In the genomic region with DNA sequence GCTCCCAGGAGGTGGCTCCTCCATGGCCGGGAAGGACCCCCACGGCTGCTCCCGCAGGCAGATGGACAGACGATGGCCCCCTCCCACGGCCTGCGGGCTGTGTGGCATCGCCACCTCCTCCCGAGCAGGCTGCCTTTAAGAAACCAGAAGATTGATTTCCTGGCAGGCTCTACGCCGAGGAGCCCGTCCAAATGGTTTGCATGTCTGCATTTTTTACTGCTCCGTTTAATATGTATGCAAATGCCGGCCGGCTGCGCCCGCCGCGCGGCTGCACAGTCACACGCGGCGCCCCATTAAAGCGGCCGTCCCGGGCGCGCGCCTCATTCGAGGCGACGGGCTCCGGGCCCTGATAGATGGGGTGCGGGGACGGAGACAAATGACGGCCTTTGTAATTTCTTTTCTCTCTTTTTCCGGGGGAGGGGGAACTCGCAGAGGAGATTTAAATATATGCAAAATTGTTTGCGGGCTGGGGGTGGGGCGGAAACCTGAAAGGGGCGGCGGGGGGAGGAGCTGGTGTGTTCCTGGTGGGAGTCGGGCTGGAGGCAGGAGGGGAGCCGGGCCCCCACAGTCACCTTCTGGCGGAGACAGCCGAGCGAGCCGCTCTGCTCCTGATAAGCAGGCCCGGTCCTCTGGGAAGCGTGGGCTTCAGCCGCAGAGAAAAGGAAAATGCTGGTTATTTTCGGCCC, we compare ENCODE assay signal across 8 cellular contexts.
DNase-seq lines count a peak whose midpoint lies in the region; ATAC-seq, FAIRE-seq and TF ChIP-seq lines count a peak whose summit lies in the region.

No MANE protein-coding gene starts in this region.

- no peaks in the 10 kb centered on the region for H3K9me3 ChIP-seq in MM.1S (replicated peaks; ENCODE audit: insufficient read depth, low read length)

- H3K4me2 ChIP-seq in MM.1S (ENCODE audit: low read depth, low read length) = peak overlapping the region; percentile 76

- H3K27me3 ChIP-seq in ACC112 (ENCODE audit: insufficient read depth, low read length) = no peaks in the 10 kb centered on the region
- peaks cover 20% of the 10 kb centered on the region for H3K27me3 ChIP-seq in MM.1S (replicated peaks; ENCODE audit: insufficient read depth, low read length)

- H3K9ac ChIP-seq in MM.1S (ENCODE audit: low read length) = no peak overlapping the region

- H3K4me1 ChIP-seq in ACC112 (ENCODE audit: control insufficient read depth, insufficient read depth, low read length, unreplicated experiment) (peaks cover 31% of the 10 kb centered on the region), MM.1S (ENCODE audit: low read length) (0 out of 2 replicates have a peak, but pooled peaks cover 4% of the 10 kb centered on the region)

- H3K27ac ChIP-seq in ACC112 (ENCODE audit: low read depth, low read length) = no peak overlapping the region
- H3K27ac ChIP-seq in MM.1S (ENCODE audit: low read length) = no peak overlapping the region

- FAIRE-seq in HTR-8/SVneo (lab: Jason Lieb, UNC) = no peak

- TF ChIP-seq CTCF in MM.1S (IDR thresholded peaks at IDR 0.05; ENCODE audit: low read length) (no peak), astrocyte of the spinal cord (IDR thresholded peaks at IDR 0.05; ENCODE audit: low read depth, low read length) (no peak)

- ATAC-seq in esophagus mucosa = no peak

- no peaks in the 10 kb centered on the region for H3K9me2 ChIP-seq in MM.1S (replicated peaks; ENCODE audit: insufficient read depth, low read length)

- H4K20me1 ChIP-seq in MM.1S (ENCODE audit: insufficient read depth, low read length) = no peaks in the 10 kb centered on the region

- no peaks in the 10 kb centered on the region for H3K79me2 ChIP-seq in ACC112 (ENCODE audit: control insufficient read depth, insufficient read depth, low read length, unreplicated experiment)
- H3K79me2 ChIP-seq in MM.1S (ENCODE audit: low read length) = no peaks in the 10 kb centered on the region

- H2AFZ ChIP-seq in ACC112 (ENCODE audit: low read length, unreplicated experiment) (peak overlapping the region; percentile 85), MM.1S (ENCODE audit: low read length) (peak overlapping the region; percentile 70)

- in situ Hi-C loops in astrocyte of the spinal cord (cut with HindIII; ENCODE audit: low sequenced_read_pairs) = loop anchor here (10.0 kb wide), 1 partner anchor 62 kb away; no protein-coding TSS in a partner anchor

- no peaks in the 10 kb centered on the region for H3K36me3 ChIP-seq in ACC112 (ENCODE audit: insufficient read depth, low read length)
- no peaks in the 10 kb centered on the region for H3K36me3 ChIP-seq in MM.1S (replicated peaks; ENCODE audit: insufficient read depth, low read length)

- no peaks in the 10 kb centered on the region for H3F3A ChIP-seq in MM.1S (ENCODE audit: insufficient read depth, low read length)

- H3K4me3 ChIP-seq in ACC112 (ENCODE audit: low read depth, low read length) = peak overlapping the region; percentile 73
- peak overlapping the region; percentile 16; the same call in 1 of the 2 replicates for H3K4me3 ChIP-seq in MM.1S (ENCODE audit: low read length)
- H3K4me3 ChIP-seq in astrocyte of the spinal cord (ENCODE audit: low read depth, low read length) = peak overlapping the region; percentile 20

- DNase-seq in MM.1S (peak; percentile 41), astrocyte of the spinal cord (ENCODE audit: low read depth, low spot score) (peak; percentile 80), iris pigment epithelial cell (ENCODE audit: low read depth) (peak; percentile 69), HTR-8/SVneo (ENCODE audit: insufficient read length, low spot score) (no peak), SIG-M5 treated with dmso at 0.1 percent for 504 hours (lab: John Stamatoyannopoulos, UW; ENCODE audit: unreplicated experiment) (no peak)
- DNase-seq in stimulated activated CD8-positive, alpha-beta memory T cell treated with anti-CD3 and anti-CD28 coated beads, Interleukin-4, amount 100 ng/mL, for 48 hours = peak; percentile 41

Comparison
In these comparisons a context has a peak if more than half of its experiments do, and no peak if none do; other contexts are left out.
1. H3K4me3 ChIP-seq: peak in every context shown above with its lines; median percentile 73 in ACC112; 20 in astrocyte of the spinal cord; 16 in MM.1S.
2. DNase-seq: peak in MM.1S (single experiment), astrocyte of the spinal cord (single experiment), iris pigment epithelial cell (single experiment) and stimulated activated CD8-positive, alpha-beta memory T cell treated with anti-CD3 and anti-CD28 coated beads, Interleukin-4, amount 100 ng/mL, for 48 hours (single experiment); none in HTR-8/SVneo (single experiment) and SIG-M5 treated with dmso at 0.1 percent for 504 hours (single experiment).